4 cellular contexts compared by ENCODE assay signal in genomic region chr7:14156436-14156835, GRCh38.
"Had no signal": no experiment of that assay in that cellular context is flagged by ENCODE, and none has a peak within 500 bp of the region (broad histone marks: within the 10 kb centered on the region; RNA-seq: fewer than 3 reads in every experiment).

No MANE protein-coding gene starts in this region.

- DNase-seq: IMR-90, KBM-7, KG1 had no signal

- H3K27ac ChIP-seq: HL-60 had no signal
